ENCODE assay signal across 25 cellular contexts in genomic region chr7:51118628-51119027, GRCh38.
"Had no signal": no experiment of that assay in that cellular context is flagged by ENCODE, and none has a peak within 500 bp of the region (broad histone marks: within the 10 kb centered on the region; RNA-seq: fewer than 3 reads in every experiment).

No MANE protein-coding gene starts in this region.

- DNase-seq: naive thymus-derived CD8-positive, alpha-beta T cell; nephron progenitor cell; nucleus accumbens; ovary; posterior cingulate gyrus; psoas muscle; right cardiac atrium; right lobe of liver; sigmoid colon; small intestine; stimulated activated CD4-positive, alpha-beta T cell treated with anti-CD3 and anti-CD28 coated beads, Interleukin-15, amount 100 ng/mL, for 24 hours; stimulated activated CD4-positive, alpha-beta T cell treated with anti-CD3 and anti-CD28 coated beads, Interleukin-2, amount 100 ng/mL, for 24 hours; stimulated activated CD4-positive, alpha-beta T cell treated with anti-CD3 and anti-CD28 coated beads, Interleukin-2, amount 100 ng/mL, for 48 hours; stimulated activated CD4-positive, alpha-beta T cell treated with anti-CD3 and anti-CD28 coated beads, Interleukin-4, amount 100 ng/mL, for 24 hours; stimulated activated naive B cell treated with anti-CD40 and anti-IgM and Interleukin-4, amounts not matched to agents 10 μg/mL and 1 μg/mL and 100 μg/mL, for 72 hours; stimulated activated naive CD4-positive, alpha-beta T cell treated with Interleukin-2 at 50 U/mL for 16 hours; stomach; thyroid gland; trophoblast cell; upper lobe of left lung; uterus had no signal

- H3K27ac ChIP-seq: neutrophil, ovary, parathyroid adenoma, psoas muscle, right lobe of liver, sigmoid colon, stomach, thoracic aorta, thyroid gland, tibial nerve, upper lobe of left lung, uterus had no signal

- FAIRE-seq: small intestine had no signal

- H3K27me3 ChIP-seq: ovary, right lobe of liver, sigmoid colon, stomach, thyroid gland, tibial nerve, upper lobe of left lung, uterus had no signal

- H3K4me3 ChIP-seq: ovary, psoas muscle, right lobe of liver, sigmoid colon, stomach, thoracic aorta, thyroid gland, tibial nerve, upper lobe of left lung, uterus had no signal

- H3K4me1 ChIP-seq: right lobe of liver, sigmoid colon, stomach, thyroid gland, uterus had no signal

- H3K36me3 ChIP-seq: neutrophil, ovary, right lobe of liver, sigmoid colon, stomach, thoracic aorta, thyroid gland, tibial nerve, upper lobe of left lung, uterus had no signal

- H3K9me3 ChIP-seq: neutrophil, ovary, psoas muscle, sigmoid colon, thoracic aorta, thyroid gland, upper lobe of left lung, uterus had no signal
